ENCODE assay signal across 1 cellular context in genomic region chr1:108831225-108831624, GRCh38.
TF ChIP-seq lines count a peak whose summit lies in the region.

No MANE protein-coding gene starts in this region.

TF ChIP-seq in IMR-90, 13 proteins besides CTCF, POLR2A, EP300 and RAD21:
- TF ChIP-seq CHD1 (IDR thresholded peaks at IDR 0.05; ENCODE audit: low read depth, low read length) (no peak), BHLHE40 (IDR thresholded peaks at IDR 0.05; ENCODE audit: low read depth, low read length) (no peak), FOS (IDR thresholded peaks at IDR 0.05; ENCODE audit: low read depth, low read length) (peak; percentile 58; the same call in 1 of the 2 replicates), CEBPB (IDR thresholded peaks at IDR 0.05; ENCODE audit: low read depth, low read length) (peak; percentile 89), MXI1 (IDR thresholded peaks at IDR 0.05; ENCODE audit: borderline replicate concordance, low read depth, low read length) (no peak), SMC3 (IDR thresholded peaks at IDR 0.05; ENCODE audit: low read depth, low read length) (no peak)
